2 cellular contexts compared by ENCODE assay signal in the genomic region with DNA sequence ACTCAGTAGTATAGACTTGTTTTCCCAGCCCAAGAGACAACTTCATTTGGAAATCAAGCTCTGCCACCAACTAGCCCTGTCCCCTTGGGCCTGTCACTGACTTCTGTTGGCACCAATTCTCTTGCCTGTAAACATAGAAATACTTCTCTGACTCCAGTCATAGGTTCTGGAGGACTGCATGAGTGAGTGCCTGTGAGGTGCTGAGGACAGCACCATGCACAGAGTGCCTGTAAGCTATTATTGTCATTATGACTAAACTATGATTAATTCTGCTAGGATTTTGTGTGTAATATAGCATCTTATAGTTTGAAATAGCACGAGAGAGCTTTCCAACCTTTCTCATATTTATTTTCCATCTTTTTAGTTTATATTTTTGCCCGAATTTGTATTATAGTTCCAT.
A peak's percentile ranks its signal among the peaks of the same experiment; 100 is the strongest.
TF ChIP-seq lines count a peak whose summit lies in the region.

No MANE protein-coding gene starts in this region.

TF ChIP-seq in SK-N-SH, 30 proteins besides CTCF, POLR2A, EP300 and RAD21 (continued from another document):
- TF ChIP-seq JUND (IDR thresholded peaks at IDR 0.05) (no peak), MEF2A (IDR thresholded peaks at IDR 0.05; ENCODE audit: borderline replicate concordance, low read depth) (no peak), POLR2AphosphoS5 (IDR thresholded peaks at IDR 0.05; ENCODE audit: low read depth, low read length) (no peak)
- TF ChIP-seq, protein P1, sequence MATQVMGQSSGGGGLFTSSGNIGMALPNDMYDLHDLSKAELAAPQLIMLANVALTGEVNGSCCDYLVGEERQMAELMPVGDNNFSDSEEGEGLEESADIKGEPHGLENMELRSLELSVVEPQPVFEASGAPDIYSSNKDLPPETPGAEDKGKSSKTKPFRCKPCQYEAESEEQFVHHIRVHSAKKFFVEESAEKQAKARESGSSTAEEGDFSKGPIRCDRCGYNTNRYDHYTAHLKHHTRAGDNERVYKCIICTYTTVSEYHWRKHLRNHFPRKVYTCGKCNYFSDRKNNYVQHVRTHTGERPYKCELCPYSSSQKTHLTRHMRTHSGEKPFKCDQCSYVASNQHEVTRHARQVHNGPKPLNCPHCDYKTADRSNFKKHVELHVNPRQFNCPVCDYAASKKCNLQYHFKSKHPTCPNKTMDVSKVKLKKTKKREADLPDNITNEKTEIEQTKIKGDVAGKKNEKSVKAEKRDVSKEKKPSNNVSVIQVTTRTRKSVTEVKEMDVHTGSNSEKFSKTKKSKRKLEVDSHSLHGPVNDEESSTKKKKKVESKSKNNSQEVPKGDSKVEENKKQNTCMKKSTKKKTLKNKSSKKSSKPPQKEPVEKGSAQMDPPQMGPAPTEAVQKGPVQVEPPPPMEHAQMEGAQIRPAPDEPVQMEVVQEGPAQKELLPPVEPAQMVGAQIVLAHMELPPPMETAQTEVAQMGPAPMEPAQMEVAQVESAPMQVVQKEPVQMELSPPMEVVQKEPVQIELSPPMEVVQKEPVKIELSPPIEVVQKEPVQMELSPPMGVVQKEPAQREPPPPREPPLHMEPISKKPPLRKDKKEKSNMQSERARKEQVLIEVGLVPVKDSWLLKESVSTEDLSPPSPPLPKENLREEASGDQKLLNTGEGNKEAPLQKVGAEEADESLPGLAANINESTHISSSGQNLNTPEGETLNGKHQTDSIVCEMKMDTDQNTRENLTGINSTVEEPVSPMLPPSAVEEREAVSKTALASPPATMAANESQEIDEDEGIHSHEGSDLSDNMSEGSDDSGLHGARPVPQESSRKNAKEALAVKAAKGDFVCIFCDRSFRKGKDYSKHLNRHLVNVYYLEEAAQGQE (IDR thresholded peaks at IDR 0.05; ENCODE audit: low read depth, low read length): peak; percentile 52; the same call in 1 of the 2 replicates

TF ChIP-seq in SK-N-SH treated with all-trans-retinoic acid at 6 μM for 48 hours, 23 proteins besides CTCF, POLR2A, EP300 and RAD21 (continued from another document):
- TF ChIP-seq, protein P2, sequence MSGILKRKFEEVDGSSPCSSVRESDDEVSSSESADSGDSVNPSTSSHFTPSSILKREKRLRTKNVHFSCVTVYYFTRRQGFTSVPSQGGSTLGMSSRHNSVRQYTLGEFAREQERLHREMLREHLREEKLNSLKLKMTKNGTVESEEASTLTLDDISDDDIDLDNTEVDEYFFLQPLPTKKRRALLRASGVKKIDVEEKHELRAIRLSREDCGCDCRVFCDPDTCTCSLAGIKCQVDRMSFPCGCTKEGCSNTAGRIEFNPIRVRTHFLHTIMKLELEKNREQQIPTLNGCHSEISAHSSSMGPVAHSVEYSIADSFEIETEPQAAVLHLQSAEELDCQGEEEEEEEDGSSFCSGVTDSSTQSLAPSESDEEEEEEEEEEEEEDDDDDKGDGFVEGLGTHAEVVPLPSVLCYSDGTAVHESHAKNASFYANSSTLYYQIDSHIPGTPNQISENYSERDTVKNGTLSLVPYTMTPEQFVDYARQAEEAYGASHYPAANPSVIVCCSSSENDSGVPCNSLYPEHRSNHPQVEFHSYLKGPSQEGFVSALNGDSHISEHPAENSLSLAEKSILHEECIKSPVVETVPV (CRISPR knock-in tag; IDR thresholded peaks at IDR 0.05): no peak
- no peak for TF ChIP-seq RARB (CRISPR knock-in tag; IDR thresholded peaks at IDR 0.05)
